ENCODE assay signal across 13 cellular contexts in genomic region chr10:84605802-84606201, GRCh38.
DNase-seq lines count a peak whose midpoint lies in the region; ATAC-seq, FAIRE-seq and TF ChIP-seq lines count a peak whose summit lies in the region.
"Had no signal": no experiment of that assay in that cellular context is flagged by ENCODE, and none has a peak within 500 bp of the region (broad histone marks: within the 10 kb centered on the region; RNA-seq: fewer than 3 reads in every experiment).

No MANE protein-coding gene starts in this region.

- no peak overlapping the region for H3K4me3 ChIP-seq in HEK293 (ENCODE audit: low read depth, low read length)
- no peak overlapping the region for H3K4me3 ChIP-seq in pancreas
- H3K4me3 ChIP-seq: A549, SJCRH30 had no signal

- DNase-seq in EL (peak; percentile 28), foreskin keratinocyte (peak in 1 of 2 donors; percentile 11), cerebellar cortex (ENCODE audit: low spot score) (no peak), C1 segment of cervical spinal cord (lab: John Stamatoyannopoulos, UW) (no peak), pancreas (no peak)
- DNase-seq: MM.1S, NCI-H187, SJCRH30 had no signal

- CTCF ChIA-PET in HEK293 (lab: Yijun Ruan, JAX) = interaction anchor here (0.6 to 2.4 kb wide), 3 partner anchors 54 to 65 kb away, joined by 3 to 11 read pairs (median 6); no protein-coding TSS in a partner anchor

- H3K27ac ChIP-seq in HEK293 (ENCODE audit: extremely low read depth, low read depth, low read length) = no peak overlapping the region
- peak overlapping the region; percentile 78 for H3K27ac ChIP-seq in VCaP
- no peak overlapping the region for H3K27ac ChIP-seq in foreskin keratinocyte
- no peak overlapping the region for H3K27ac ChIP-seq in pancreas
- H3K27ac ChIP-seq: A549, C4-2B, SJCRH30 had no signal

- H3K36me3 ChIP-seq in HEK293 (ENCODE audit: control insufficient read depth in 2 of 2, insufficient read depth in 1 of 2, low read length in 2 of 2) (no peaks in the 10 kb centered on the region), pancreas (no peaks in the 10 kb centered on the region)
- H3K36me3 ChIP-seq: SJCRH30 had no signal

- POLR2A ChIA-PET in HEK293 (lab: Yijun Ruan, JAX) = no interaction called here

- peak; percentile 30 for ATAC-seq in foreskin keratinocyte
- no peak for ATAC-seq in pancreas
- ATAC-seq: A549, HCT116 had no signal

- H3K4me1 ChIP-seq in HEK293 (ENCODE audit: control insufficient read depth, insufficient read depth, low read length) = no peaks in the 10 kb centered on the region
- no peaks in the 10 kb centered on the region for H3K4me1 ChIP-seq in foreskin keratinocyte
- H3K4me1 ChIP-seq in pancreas = no peaks in the 10 kb centered on the region
- H3K4me1 ChIP-seq: A549 had no signal

- no peaks in the 10 kb centered on the region for H3K9me3 ChIP-seq in HEK293 (ENCODE audit: control insufficient read depth, insufficient read depth, low read depth, low read length)
- H3K9me3 ChIP-seq in pancreas = no peaks in the 10 kb centered on the region
- H3K9me3 ChIP-seq: A549, SJCRH30 had no signal

- no peak for FAIRE-seq in pancreas (lab: Jason Lieb, UNC)
- FAIRE-seq: A549 had no signal

- 71 to 82% methylated on average over 6 of the region's 6 CpGs for WGBS in pancreas, 2 donors

- H3K27me3 ChIP-seq in foreskin keratinocyte (no peaks in the 10 kb centered on the region), pancreas (no peaks in the 10 kb centered on the region)
- H3K27me3 ChIP-seq: SJCRH30 had no signal

- intact Hi-C loops in pancreas (cut with DNase I) = no loop called here

- TF ChIP-seq CTCF in HEK293 (tag by site-specific recombination; IDR thresholded peaks at IDR 0.05) (no peak), VCaP (conservative IDR thresholded peaks at IDR 0.05) (no peak), foreskin keratinocyte (conservative IDR thresholded peaks at IDR 0.05) (no peak), pancreas (IDR thresholded peaks at IDR 0.05) (no peak)

TF ChIP-seq in HEK293, 187 proteins besides CTCF, POLR2A, EP300 and RAD21 (continues in another document):
- TF ChIP-seq ZNF391 (tag by site-specific recombination; IDR thresholded peaks at IDR 0.05; ENCODE audit: borderline replicate concordance, low read depth) (no peak), YY1 (tag by site-specific recombination; IDR thresholded peaks at IDR 0.05) (no peak), ZNF561 (tag by site-specific recombination; IDR thresholded peaks at IDR 0.05; ENCODE audit: borderline replicate concordance) (no peak), ZNF629 (tag by site-specific recombination; IDR thresholded peaks at IDR 0.05) (peak; percentile 33; the same call in 1 of the 2 replicates), ZNF121 (tag by site-specific recombination; IDR thresholded peaks at IDR 0.05) (no peak), PATZ1 (tag by site-specific recombination; IDR thresholded peaks at IDR 0.05) (no peak), REPIN1 (tag by site-specific recombination; IDR thresholded peaks at IDR 0.05; ENCODE audit: low read depth) (no peak), ZNF416 (tag by site-specific recombination; IDR thresholded peaks at IDR 0.05) (no peak), ZBTB48 (tag by site-specific recombination; IDR thresholded peaks at IDR 0.05) (no peak), ZEB2 (tag by site-specific recombination; IDR thresholded peaks at IDR 0.05) (no peak), ZFP69B (tag by site-specific recombination; IDR thresholded peaks at IDR 0.05) (peak; percentile 74), ZNF692 (tag by site-specific recombination; IDR thresholded peaks at IDR 0.05) (peak; percentile 89), FEZF1 (tag by site-specific recombination; IDR thresholded peaks at IDR 0.05) (no peak), EGR2 (tag by site-specific recombination; IDR thresholded peaks at IDR 0.05; ENCODE audit: low read depth) (no peak), ZNF423 (tag by site-specific recombination; IDR thresholded peaks at IDR 0.05) (no peak), ZNF398 (tag by site-specific recombination; IDR thresholded peaks at IDR 0.05) (no peak), ZBTB8A (tag by site-specific recombination; IDR thresholded peaks at IDR 0.05) (no peak), ZXDB (tag by site-specific recombination; IDR thresholded peaks at IDR 0.05) (no peak), ZBTB21 (tag by site-specific recombination; IDR thresholded peaks at IDR 0.05) (peak; percentile 64), ZNF23 (tag by site-specific recombination; IDR thresholded peaks at IDR 0.05; ENCODE audit: borderline replicate concordance) (no peak), ZBTB11 (tag by site-specific recombination; conservative IDR thresholded peaks at IDR 0.05; ENCODE audit: low read depth) (no peak), ZNF670 (tag by site-specific recombination; IDR thresholded peaks at IDR 0.05; ENCODE audit: low read depth) (no peak), ZNF335 (tag by site-specific recombination; conservative IDR thresholded peaks at IDR 0.05) (0 out of 2 replicates have a peak, but pooled peaks have one; percentile 13), IKZF3 (tag by site-specific recombination; IDR thresholded peaks at IDR 0.05) (no peak)
